ENCODE assay signal across 1 cellular context in genomic region chr6:22657341-22657985, GRCh38.
TF ChIP-seq lines count a peak whose summit lies in the region.

No MANE protein-coding gene starts in this region.

TF ChIP-seq in IMR-90, 13 proteins besides CTCF, POLR2A, EP300 and RAD21 (continued from another document):
- no peak for TF ChIP-seq ELK1 (IDR thresholded peaks at IDR 0.05; ENCODE audit: borderline replicate concordance, low read depth, low read length)
- TF ChIP-seq RCOR1 (IDR thresholded peaks at IDR 0.05; ENCODE audit: insufficient replicate concordance, low read length) = no peak
- no peak for TF ChIP-seq FOS (IDR thresholded peaks at IDR 0.05; ENCODE audit: low read depth, low read length)
- TF ChIP-seq SMC3 (IDR thresholded peaks at IDR 0.05; ENCODE audit: low read depth, low read length) = no peak
- no peak for TF ChIP-seq MXI1 (IDR thresholded peaks at IDR 0.05; ENCODE audit: borderline replicate concordance, low read depth, low read length)
- no peak for TF ChIP-seq MAFK (IDR thresholded peaks at IDR 0.05; ENCODE audit: low read depth, low read length)
- TF ChIP-seq CHD1 (IDR thresholded peaks at IDR 0.05; ENCODE audit: low read depth, low read length) = no peak
- TF ChIP-seq CEBPB (IDR thresholded peaks at IDR 0.05; ENCODE audit: low read depth, low read length) = no peak
- no peak for TF ChIP-seq RFX5 (IDR thresholded peaks at IDR 0.05; ENCODE audit: low read depth, low read length)
